Comparison of ENCODE assay signal across 1 cellular context in genomic region chr2:10319892-10320574, GRCh38.
TF ChIP-seq lines count a peak whose summit lies in the region.

No MANE protein-coding gene starts in this region.

TF ChIP-seq in HepG2, 621 proteins besides CTCF, POLR2A, EP300 and RAD21:
- TF ChIP-seq ZNF160 (CRISPR knock-in tag; IDR thresholded peaks at IDR 0.05): no peak
- TF ChIP-seq GLMP (CRISPR knock-in tag; IDR thresholded peaks at IDR 0.05; ENCODE audit: borderline replicate concordance): no peak
- TF ChIP-seq MATR3 (CRISPR knock-in tag; IDR thresholded peaks at IDR 0.05): no peak
- TF ChIP-seq ZNF687 (CRISPR knock-in tag; IDR thresholded peaks at IDR 0.05): 0 out of 2 replicates have a peak, but pooled peaks have one; percentile 9
- TF ChIP-seq ZC3H4 (CRISPR knock-in tag; IDR thresholded peaks at IDR 0.05; ENCODE audit: borderline replicate concordance): no peak
- TF ChIP-seq HOMEZ (CRISPR knock-in tag; IDR thresholded peaks at IDR 0.05; ENCODE audit: low read depth): peak; percentile 27; the same call in 1 of the 2 replicates
- no peak for TF ChIP-seq ZNF879 (CRISPR knock-in tag; IDR thresholded peaks at IDR 0.05)
